Comparison of ENCODE assay signal across 28 cellular contexts in the genomic region with DNA sequence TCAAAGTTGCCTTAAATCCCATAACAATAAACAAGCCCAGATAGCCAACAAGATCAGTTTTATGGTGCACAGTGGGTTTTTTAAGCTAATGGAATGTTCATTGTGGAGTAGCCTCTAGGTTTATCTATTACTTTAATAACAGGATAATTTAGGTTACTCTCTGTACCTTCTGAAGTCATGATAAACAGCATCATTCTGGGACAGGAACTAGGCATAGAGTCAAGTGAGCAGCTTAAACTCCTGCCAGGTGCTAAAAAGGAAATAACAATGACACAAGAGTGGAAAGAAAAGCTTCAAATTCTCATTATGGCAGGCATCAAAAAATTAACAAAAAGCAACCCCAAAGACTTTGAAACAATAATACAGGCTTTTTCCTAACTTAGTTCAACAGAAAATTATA.
A peak's percentile ranks its signal among the peaks of the same experiment; 100 is the strongest.
DNase-seq lines count a peak whose midpoint lies in the region; ATAC-seq and TF ChIP-seq lines count a peak whose summit lies in the region.
"Had no signal": no experiment of that assay in that cellular context is flagged by ENCODE, and none has a peak within 500 bp of the region (broad histone marks: within the 10 kb centered on the region; RNA-seq: fewer than 3 reads in every experiment).

No MANE protein-coding gene starts in this region.

- H3K4me3 ChIP-seq in left ventricle myocardium inferior (no peak overlapping the region), heart left ventricle (no peak overlapping the region), neural progenitor cell (no peak overlapping the region)
- H3K4me3 ChIP-seq: PC-9, SJCRH30 had no signal

- ATAC-seq in heart left ventricle: no peak
- no peak for ATAC-seq in HG03520 (IDR thresholded peaks at IDR 0.05; ENCODE audit: unreplicated experiment)
- ATAC-seq: HepG2, Right ventricle myocardium inferior, SK-N-SH treated with all-trans-retinoic acid at 6 μM for 48 hours had no signal

- no peak overlapping the region for H3K9ac ChIP-seq in neural progenitor cell

- no peaks in the 10 kb centered on the region for H3K27me3 ChIP-seq in left ventricle myocardium inferior (ENCODE audit: low read depth)
- peaks cover 0 to 3% (median 0%) of the 10 kb centered on the region in 9 donors for H3K27me3 ChIP-seq in heart left ventricle
- H3K27me3 ChIP-seq in neural progenitor cell: no peaks in the 10 kb centered on the region
- H3K27me3 ChIP-seq: BE2C had no signal

- peaks cover 3% of the 10 kb centered on the region for H3K9me3 Mint-ChIP-seq in neural progenitor cell

- H3K9me3 ChIP-seq in left ventricle myocardium inferior (replicated peaks): peaks cover 16% of the 10 kb centered on the region
- peaks cover 0 to 12% (median 0%) of the 10 kb centered on the region in 12 donors for H3K9me3 ChIP-seq in heart left ventricle
- H3K9me3 ChIP-seq in neural progenitor cell (ENCODE audit: low read depth): no peaks in the 10 kb centered on the region
- H3K9me3 ChIP-seq: BE2C, SJCRH30 had no signal

- no peaks in the 10 kb centered on the region for H3K36me3 Mint-ChIP-seq in neural progenitor cell
- H3K36me3 Mint-ChIP-seq: CD8-positive, alpha-beta memory T cell had no signal

- H3K4me1 ChIP-seq in left ventricle myocardium inferior (peaks cover 5% of the 10 kb centered on the region), heart left ventricle (no peaks in the 10 kb centered on the region), neural progenitor cell (no peaks in the 10 kb centered on the region)
- H3K4me1 ChIP-seq: SJCRH30 had no signal

- intact Hi-C loops in left ventricle myocardium inferior (cut with micrococcal nuclease) (no loop called here), heart left ventricle (cut with DNase I) (loop anchor here in 1 of 10 donors (10.0 kb wide), 1 partner anchor 74 kb away; no protein-coding TSS in a partner anchor)

- H3K79me2 ChIP-seq in neural progenitor cell (ENCODE audit: low read depth): no peaks in the 10 kb centered on the region

- DNase-seq in left ventricle myocardium inferior (no peak), heart left ventricle (no peak), cerebellum (ENCODE audit: low spot score) (peak; percentile 2), lung microvascular endothelial cell (ENCODE audit: low read depth in 2 of 2) (peak; percentile 61 to 83), germinal center (ENCODE audit: low spot score) (no peak), neural progenitor cell (ENCODE audit: low spot score) (no peak)
- DNase-seq: 8988T; ACHN; BE2C; Calu3; CD8-positive, alpha-beta memory T cell; DMS153; GDM1; Kasumi-1; MV-4-11; NCI-H1105 treated with DMSO at 0.1 percent for 48 hours; NCI-H146; NCI-H2029; NCI-H446; NCI-H524 treated with DMSO at 0.1 percent for 48 hours; NCI-H774; PC-9; SJCRH30 had no signal

- H3K36me3 ChIP-seq in left ventricle myocardium inferior (no peaks in the 10 kb centered on the region), heart left ventricle (no peaks in the 10 kb centered on the region), neural progenitor cell (no peaks in the 10 kb centered on the region)
- H3K36me3 ChIP-seq: BE2C, SJCRH30 had no signal

- TF ChIP-seq CTCF in left ventricle myocardium inferior (IDR thresholded peaks at IDR 0.05; ENCODE audit: borderline replicate concordance): no peak
- no peak for TF ChIP-seq CTCF in heart left ventricle (IDR thresholded peaks at IDR 0.05)
- TF ChIP-seq CTCF in neural progenitor cell (IDR thresholded peaks at IDR 0.05): no peak

- no peaks in the 10 kb centered on the region for H3K4me1 Mint-ChIP-seq in neural progenitor cell
- H3K4me1 Mint-ChIP-seq: CD14-positive monocyte; CD8-positive, alpha-beta memory T cell had no signal

- H3F3A ChIP-seq in neural progenitor cell (ENCODE audit: low read depth): no peaks in the 10 kb centered on the region

- H3K4me2 ChIP-seq in neural progenitor cell: no peak overlapping the region
- H3K4me2 ChIP-seq: PC-9 had no signal

- no peak overlapping the region for H3K4me3 Mint-ChIP-seq in neural progenitor cell
- H3K4me3 Mint-ChIP-seq: CD14-positive monocyte; CD8-positive, alpha-beta memory T cell had no signal

- H3K27ac ChIP-seq in left ventricle myocardium inferior (replicated peaks) (peak overlapping the region; percentile 36), heart left ventricle (no peak overlapping the region), neural progenitor cell (no peak overlapping the region)
- H3K27ac ChIP-seq: PC-9, SJCRH30 had no signal

- no peaks in the 10 kb centered on the region for H4K20me1 ChIP-seq in neural progenitor cell (ENCODE audit: low read depth)

- no peak for TF ChIP-seq POLR2A in heart left ventricle (IDR thresholded peaks at IDR 0.05)

- H2AFZ ChIP-seq in neural progenitor cell (replicated peaks): no peak overlapping the region
- H2AFZ ChIP-seq: PC-9 had no signal

- no peaks in the 10 kb centered on the region for H3K27me3 Mint-ChIP-seq in neural progenitor cell (ENCODE audit: insufficient read depth, low read depth)

- H3K27ac Mint-ChIP-seq in neural progenitor cell: no peak overlapping the region
- H3K27ac Mint-ChIP-seq: CD14-positive monocyte had no signal

Comparison
In these comparisons a context has a peak if more than half of its experiments do, and no peak if none do; other contexts are left out.
1. DNase-seq: peak in cerebellum (single experiment) and lung microvascular endothelial cell (2 of 2); none in left ventricle myocardium inferior (single experiment), heart left ventricle (0 of 5), germinal center (single experiment) and neural progenitor cell (single experiment).